Comparison of ENCODE assay signal across 8 cellular contexts in genomic region chr2:62505649-62506420, GRCh38. TPM values are rescaled to one million over a fixed set of nuclear protein-coding genes. Genes with fewer than 3 reads are reported as not detected.
DNase-seq lines count a peak whose midpoint lies in the region; ATAC-seq and TF ChIP-seq lines count a peak whose summit lies in the region.

A gene with protein sequence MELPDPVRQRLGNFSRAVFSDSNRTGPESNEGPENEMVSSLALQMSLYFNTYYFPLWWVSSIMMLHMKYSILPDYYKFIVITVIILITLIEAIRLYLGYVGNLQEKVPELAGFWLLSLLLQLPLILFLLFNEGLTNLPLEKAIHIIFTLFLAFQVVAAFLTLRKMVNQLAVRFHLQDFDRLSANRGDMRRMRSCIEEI (minus strand): TSS chr2:62506195. CDS start chr2:62506129, 66 bp downstream.

- no peaks in the 10 kb centered on the region for H3K9me2 ChIP-seq in OCI-LY1 (ENCODE audit: low read depth, low read length)

- DNase-seq in G401 (ENCODE audit: low spot score) (peak; percentile 94), HuH-7 (ENCODE audit: low spot score) (peak; percentile 85), adipocyte (ENCODE audit: low read depth) (peak; percentile 94), Right ventricle myocardium superior (peak; percentile 95), occipital lobe (lab: John Stamatoyannopoulos, UW) (peak; percentile 88)
- no peak for DNase-seq in effector CD8-positive, alpha-beta T cell (lab: John Stamatoyannopoulos, UW)

- H3K4me1 ChIP-seq in OCI-LY1 (ENCODE audit: insufficient read depth, low read length, severe bottlenecking) (peaks cover 15% of the 10 kb centered on the region), adipocyte (ENCODE audit: control insufficient read depth, insufficient read depth, low read length) (peaks cover 12% of the 10 kb centered on the region)

- H3K27me3 ChIP-seq in OCI-LY1 (ENCODE audit: insufficient read depth, low read length) (no peaks in the 10 kb centered on the region; the same call in 1 of the 2 replicates), adipocyte (replicated peaks; ENCODE audit: control insufficient read depth, insufficient read depth, low read length) (no peaks in the 10 kb centered on the region)

- in situ Hi-C loops in G401 (cut with HindIII; ENCODE audit: low sequenced_read_pairs) = no loop called here

- H3K9ac ChIP-seq in OCI-LY1 (ENCODE audit: low read length) = peak within 1 kb of the TSS; percentile 66
- H3K9ac ChIP-seq in adipocyte (ENCODE audit: low read length) = peak within 1 kb of the TSS; percentile 97

- intact Hi-C loops in Right ventricle myocardium superior (cut with DNase I) = loop anchor here (10.0 kb wide), 1 partner anchor 199 kb away; the partner anchor contains the start of gene EHBP1

- H3K79me2 ChIP-seq in OCI-LY1 (ENCODE audit: insufficient read depth, low read length) = no peaks in the 10 kb centered on the region

- H4K20me1 ChIP-seq in OCI-LY1 (ENCODE audit: insufficient read depth, low read length) = no peaks in the 10 kb centered on the region

- peak within 1 kb of the TSS; percentile 79 for H3K4me2 ChIP-seq in OCI-LY1 (ENCODE audit: low read length)

- peak within 1 kb of the TSS; percentile 14; the same call in 1 of the 2 replicates for H2AFZ ChIP-seq in OCI-LY1 (ENCODE audit: low read length)

- no peak for TF ChIP-seq CTCF in OCI-LY1 (IDR thresholded peaks at IDR 0.05; ENCODE audit: low read length)

- ATAC-seq in GM21619 (IDR thresholded peaks at IDR 0.05; ENCODE audit: unreplicated experiment) (peak; percentile 78), Right ventricle myocardium superior (ENCODE audit: poor library complexity) (peak; percentile 98)

- H3F3A ChIP-seq in OCI-LY1 (ENCODE audit: insufficient read depth, low read length) = no peaks in the 10 kb centered on the region

- H3K27ac ChIP-seq in OCI-LY1 (ENCODE audit: low read depth, low read length, poor library complexity, severe bottlenecking) = no peak within 1 kb of the TSS

- peak within 1 kb of the TSS; percentile 84 for H3K4me3 ChIP-seq in OCI-LY1 (ENCODE audit: low read depth, low read length, poor library complexity, severe bottlenecking)
- H3K4me3 ChIP-seq in adipocyte (ENCODE audit: low read length) = peak within 1 kb of the TSS; percentile 89

- H3K36me3 ChIP-seq in OCI-LY1 (ENCODE audit: insufficient read depth, low read length) = no peaks in the 10 kb centered on the region
- H3K36me3 ChIP-seq in adipocyte (ENCODE audit: control insufficient read depth, insufficient read depth, low read length, severe bottlenecking) = no peaks in the 10 kb centered on the region

- H3K9me3 ChIP-seq in OCI-LY1 (ENCODE audit: low read length) (no peaks in the 10 kb centered on the region), adipocyte (ENCODE audit: control insufficient read depth, low read length) (no peaks in the 10 kb centered on the region)

RNA-seq across cellular contexts. Expression of the gene that starts here (rescaled TPM):
- 1.3 and 2.4 TPM in 2 replicates for total RNA-seq in G401 (2014; rRNA removed; shearing (Covaris generic))
- total RNA-seq in Right ventricle myocardium superior (1.7 TPM), occipital lobe (6.4 TPM)
